In the genomic region with DNA sequence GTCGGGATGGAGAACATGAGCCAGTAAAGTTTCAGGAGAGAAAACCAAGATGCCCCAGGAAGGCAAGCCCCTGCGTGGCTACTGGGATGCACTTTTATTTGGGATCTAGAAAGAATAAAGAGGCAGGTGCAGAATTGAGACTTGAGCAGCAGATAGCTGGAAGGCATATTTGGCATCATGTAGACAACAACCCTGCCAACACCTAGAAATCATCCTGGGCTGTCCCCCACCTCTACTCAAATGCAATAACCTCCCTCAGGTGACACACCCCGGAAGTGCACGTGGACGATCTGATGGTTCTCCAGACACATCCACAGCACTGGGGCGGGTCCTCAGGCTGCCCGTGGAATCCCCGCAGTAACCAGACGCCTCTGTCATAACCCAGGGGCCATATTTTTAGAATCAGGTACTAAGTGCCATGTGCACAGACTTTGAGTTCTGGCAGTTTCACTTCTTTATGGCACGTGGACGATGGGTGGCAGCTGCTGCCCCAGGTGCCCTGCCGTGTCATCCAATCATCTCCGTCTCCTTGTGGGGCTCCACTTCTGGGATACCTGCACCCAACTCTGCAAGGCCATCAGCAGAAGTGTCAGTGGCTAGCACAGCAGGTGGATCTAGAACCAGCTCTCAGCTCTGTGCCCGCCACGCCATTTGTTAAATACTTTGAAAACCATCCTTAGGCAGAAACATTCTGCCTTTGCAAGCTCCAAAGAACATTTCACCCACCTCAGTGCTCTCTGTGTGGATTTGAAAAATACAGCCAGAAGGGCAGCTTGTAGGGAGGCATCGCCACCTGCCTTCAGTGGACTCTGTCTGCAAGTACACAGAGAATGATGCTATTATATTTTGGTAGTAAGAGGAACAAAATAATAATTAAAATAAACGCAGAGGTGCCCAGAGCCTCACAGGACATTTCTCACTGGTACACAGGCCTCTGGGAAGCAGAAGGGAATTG, we compare ENCODE assay signal across 25 cellular contexts.
"Had no signal": no experiment of that assay in that cellular context is flagged by ENCODE, and none has a peak within 500 bp of the region (broad histone marks: within the 10 kb centered on the region; RNA-seq: fewer than 3 reads in every experiment).

No MANE protein-coding gene starts in this region.

- H3K4me1 Mint-ChIP-seq: activated B cell treated with CpG ODN at 0.5 μM for 24 hours; activated CD4-positive, alpha-beta T cell treated with anti-CD3 and anti-CD28 coated beads for 36 hours; nephron; stimulated activated memory B cell treated with anti-CD40 and anti-IgM and Interleukin-4, amounts not matched to agents 10 μg/mL and 1 μg/mL and 100 μg/mL, for 72 hours had no signal

- H3K9me3 Mint-ChIP-seq: activated B cell treated with CpG ODN at 0.5 μM for 24 hours; activated T-cell treated with anti-CD3 and anti-CD28 coated beads, Interleukin-2, amount 50 U/mL, for 24 hours; activated T-helper 2 cell treated with anti-CD3 and anti-CD28 coated beads, Interferon-gamma antibody, Interleukin-2, Interleukin-4, amounts not matched to agents 10 μg/mL and 5 μg/mL and 100 μg/mL, durations not matched to agents 14 hours and 24 hours and 36 hours; nephron had no signal

- DNase-seq: activated B cell treated with CpG ODN at 0.5 μM for 24 hours; activated CD4-positive, alpha-beta T cell treated with anti-CD3 and anti-CD28 coated beads for 36 hours; activated CD4-positive, alpha-beta T cell treated with anti-CD3 and anti-CD28 coated beads, Interleukin-2, amount 50 U/mL, for 4 hours; activated CD8-positive, alpha-beta memory T cell treated with anti-CD3 and anti-CD28 coated beads for 24 hours; activated CD8-positive, alpha-beta memory T cell treated with anti-CD3 and anti-CD28 coated beads, Interleukin-2, amount 50 U/mL, for 4 hours; activated naive CD4-positive, alpha-beta T cell; activated T-cell treated with anti-CD3 and anti-CD28 coated beads, Interleukin-2, amount 50 U/mL, for 24 hours; amniotic stem cell; erythroblast; foreskin fibroblast; heart right ventricle; islet precursor cell; left cardiac atrium; nucleus accumbens; sigmoid colon; stimulated activated CD4-positive, alpha-beta T cell treated with anti-CD3 and anti-CD28 coated beads, Interleukin-15, amount 100 ng/mL, for 24 hours; stomach; T1000 had no signal

- H3K36me3 ChIP-seq: heart right ventricle, sigmoid colon, stomach, suprapubic skin, tibial nerve had no signal

- H3K27ac ChIP-seq: heart right ventricle, sigmoid colon, stomach, suprapubic skin, tibial nerve had no signal

- H3K27me3 ChIP-seq: sigmoid colon, stomach, suprapubic skin, tibial nerve had no signal

- H3K9me3 ChIP-seq: sigmoid colon, stomach, suprapubic skin, tibial nerve had no signal

- ATAC-seq: activated CD4-positive, alpha-beta T cell treated with anti-CD3 and anti-CD28 coated beads for 36 hours; heart right ventricle; left cardiac atrium; stimulated activated memory B cell treated with anti-CD40 and anti-IgM and Interleukin-4, amounts not matched to agents 10 μg/mL and 1 μg/mL and 100 μg/mL, for 72 hours had no signal

- H3K4me1 ChIP-seq: heart right ventricle, sigmoid colon, stomach, suprapubic skin, tibial nerve had no signal

- H3K27me3 Mint-ChIP-seq: activated B cell treated with CpG ODN at 0.5 μM for 24 hours; activated CD4-positive, alpha-beta T cell treated with anti-CD3 and anti-CD28 coated beads for 36 hours; activated naive CD8-positive, alpha-beta T cell; activated T-cell treated with anti-CD3 and anti-CD28 coated beads, Interleukin-2, amount 50 U/mL, for 24 hours; stimulated activated memory B cell treated with anti-CD40 and anti-IgM and Interleukin-4, amounts not matched to agents 10 μg/mL and 1 μg/mL and 100 μg/mL, for 72 hours had no signal

- H3K4me2 ChIP-seq: smooth muscle cell had no signal

- H3K4me3 ChIP-seq: heart right ventricle, sigmoid colon, smooth muscle cell, stomach, suprapubic skin, tibial nerve had no signal

- H3K36me3 Mint-ChIP-seq: activated naive CD8-positive, alpha-beta T cell; stimulated activated memory B cell treated with anti-CD40 and anti-IgM and Interleukin-4, amounts not matched to agents 10 μg/mL and 1 μg/mL and 100 μg/mL, for 72 hours had no signal

- H3K4me3 Mint-ChIP-seq: activated B cell treated with CpG ODN at 0.5 μM for 24 hours; activated CD4-positive, alpha-beta T cell treated with anti-CD3 and anti-CD28 coated beads for 36 hours; activated naive CD8-positive, alpha-beta T cell; activated T-cell treated with anti-CD3 and anti-CD28 coated beads, Interleukin-2, amount 50 U/mL, for 24 hours; nephron; stimulated activated memory B cell treated with anti-CD40 and anti-IgM and Interleukin-4, amounts not matched to agents 10 μg/mL and 1 μg/mL and 100 μg/mL, for 72 hours had no signal
